ENCODE assay signal across 26 cellular contexts in the genomic region with DNA sequence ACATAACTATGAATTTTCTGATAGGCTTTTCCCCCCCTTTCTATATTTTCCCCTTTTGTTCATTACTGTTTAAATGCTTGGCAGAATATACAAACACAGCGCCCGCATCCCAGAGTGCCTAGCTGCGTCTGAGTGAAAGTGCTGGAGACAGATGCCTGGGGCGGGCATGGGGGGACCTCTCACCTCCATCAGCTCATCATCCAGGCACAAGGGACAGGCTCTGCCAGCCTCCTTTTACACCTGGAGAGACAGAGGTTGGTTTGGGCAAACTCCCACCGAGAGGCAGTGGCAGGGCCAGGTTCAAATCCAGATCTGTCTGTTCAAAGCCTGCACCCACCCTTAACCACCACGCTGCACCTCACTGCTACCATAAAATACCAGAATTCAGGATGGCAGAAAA.
DNase-seq lines count a peak whose midpoint lies in the region; ATAC-seq and TF ChIP-seq lines count a peak whose summit lies in the region.
"Had no signal": no experiment of that assay in that cellular context is flagged by ENCODE, and none has a peak within 500 bp of the region (broad histone marks: within the 10 kb centered on the region; RNA-seq: fewer than 3 reads in every experiment).

No MANE protein-coding gene starts in this region.

- no peak overlapping the region for H4K91ac ChIP-seq in neuronal stem cell (ENCODE audit: low read depth, low read length, poor library complexity)

- H3K36me3 Mint-ChIP-seq in CD14-positive monocyte: peaks cover 33 to 65% of the 10 kb centered on the region in 2 donors
- peaks cover 40% of the 10 kb centered on the region for H3K36me3 Mint-ChIP-seq in effector memory CD8-positive, alpha-beta T cell (ENCODE audit: insufficient read depth)

- DNase-seq in CD14-positive monocyte (ENCODE audit: low spot score): no peak
- no peak for DNase-seq in DND-41
- no peak for DNase-seq in effector memory CD8-positive, alpha-beta T cell
- no peak for DNase-seq in neuronal stem cell (ENCODE audit: low spot score)
- DNase-seq in ureter (ENCODE audit: low spot score): no peak
- DNase-seq in NCI-H226: no peak
- DNase-seq in NK-92 (lab: John Stamatoyannopoulos, UW; ENCODE audit: unreplicated experiment): no peak
- no peak for DNase-seq in mesenteric fat pad (ENCODE audit: low spot score)
- DNase-seq: activated CD4-positive, alpha-beta T cell treated with anti-CD3 and anti-CD28 coated beads for 1 hour; activated naive CD4-positive, alpha-beta T cell treated with anti-CD3 and anti-CD28 coated beads, Interleukin-2, amount 50 U/mL, for 16 hours; activated T-cell treated with anti-CD3 and anti-CD28 coated beads, Interleukin-2, amount 50 U/mL, for 48 hours; COR-L47; DMS79; erythroblast; foreskin keratinocyte; hippocampal formation; mesenchymal stem cell; MG63; NCI-H1436; NCI-H2171; sigmoid colon had no signal

- H3K79me1 ChIP-seq in neuronal stem cell (ENCODE audit: low read depth, low read length): peaks cover 9% of the 10 kb centered on the region

- H2BK12ac ChIP-seq in neuronal stem cell (ENCODE audit: low read length): no peak overlapping the region

- H3K4me1 ChIP-seq in DND-41 (ENCODE audit: insufficient read depth, low read length): peaks cover 87% of the 10 kb centered on the region
- H3K4me1 ChIP-seq in neuronal stem cell (ENCODE audit: control insufficient read depth in 2 of 2, insufficient read depth in 1 of 2, low read depth in 1 of 2, low read length in 2 of 2): peaks cover 29 to 43% of the 10 kb centered on the region in 2 donors
- H3K4me1 ChIP-seq: foreskin keratinocyte had no signal

- ATAC-seq in DND-41 (ENCODE audit: insufficient read depth, low read depth): no peak
- ATAC-seq in effector memory CD8-positive, alpha-beta T cell (replicated peaks): no peak
- ATAC-seq: foreskin keratinocyte, GM12878, HCT116 had no signal

- H3K14ac ChIP-seq in neuronal stem cell (ENCODE audit: low read length): no peak overlapping the region

- H3K23ac ChIP-seq in neuronal stem cell (ENCODE audit: low read depth, low read length, poor library complexity): no peak overlapping the region

- H4K20me1 ChIP-seq in DND-41 (ENCODE audit: insufficient read depth, low read length): peaks cover 6% of the 10 kb centered on the region

- H3K4me1 Mint-ChIP-seq in CD14-positive monocyte: peaks cover 81% of the 10 kb centered on the region
- peaks cover 71 to 76% of the 10 kb centered on the region in 2 donors for H3K4me1 Mint-ChIP-seq in effector memory CD8-positive, alpha-beta T cell (ENCODE audit: low read depth in 2 of 2)

- peaks cover 0 to 2% (median 1%) of the 10 kb centered on the region in 3 donors for H3K27me3 Mint-ChIP-seq in CD14-positive monocyte (ENCODE audit: low read depth in 3 of 3)
- no peaks in the 10 kb centered on the region for H3K27me3 Mint-ChIP-seq in effector memory CD8-positive, alpha-beta T cell

- H2BK15ac ChIP-seq in neuronal stem cell (ENCODE audit: low read length): peak overlapping the region; percentile 87

- H3K27ac ChIP-seq in DND-41 (ENCODE audit: low read length): peak overlapping the region; percentile 99
- H3K27ac ChIP-seq in neuronal stem cell (replicated peaks; ENCODE audit: low read length): no peak overlapping the region
- H3K27ac ChIP-seq: cardiac muscle cell, foreskin keratinocyte, thoracic aorta had no signal

- H3K4me3 Mint-ChIP-seq in CD14-positive monocyte: no peak overlapping the region
- peak overlapping the region in 1 of 2 donors; percentile 87 for H3K4me3 Mint-ChIP-seq in effector memory CD8-positive, alpha-beta T cell
- H3K4me3 Mint-ChIP-seq: nephron had no signal

- no peak overlapping the region for H4K8ac ChIP-seq in neuronal stem cell (ENCODE audit: low read depth, low read length)

- H3K18ac ChIP-seq in neuronal stem cell (ENCODE audit: low read length): peak overlapping the region; percentile 55

- H3K4me2 ChIP-seq in DND-41 (ENCODE audit: insufficient read depth, low read length): no peak overlapping the region
- H3K4me2 ChIP-seq in neuronal stem cell (ENCODE audit: insufficient read depth, low read length, poor library complexity, severe bottlenecking): no peak overlapping the region

- no peak overlapping the region for H2BK5ac ChIP-seq in neuronal stem cell (ENCODE audit: low read length)

- H3K36me3 ChIP-seq in DND-41 (ENCODE audit: insufficient read depth, low read length) (peaks cover 85% of the 10 kb centered on the region), neuronal stem cell (replicated peaks in 1 of 2; ENCODE audit: control insufficient read depth in 2 of 2, insufficient read depth in 2 of 2, low read length in 2 of 2) (peaks cover 2 to 10% of the 10 kb centered on the region in 2 donors)
- H3K36me3 ChIP-seq: cardiac muscle cell, MG63, sigmoid colon, thoracic aorta had no signal

- peaks cover 99% of the 10 kb centered on the region for H3K79me2 ChIP-seq in DND-41 (ENCODE audit: insufficient read depth, low read length)

- intact Hi-C loops in CD14-positive monocyte (cut with micrococcal nuclease): loop anchor here (2.0 to 10.0 kb wide), 4 partner anchors 43 to 275 kb away; a partner anchor contains a TSS

- H2AK5ac ChIP-seq in neuronal stem cell (ENCODE audit: low read depth, low read length): peak overlapping the region; percentile 86

- H2AFZ ChIP-seq in DND-41 (ENCODE audit: low read depth, low read length) (no peak overlapping the region), neuronal stem cell (ENCODE audit: low read length) (no peak overlapping the region)

- TF ChIP-seq CTCF in CD14-positive monocyte (IDR thresholded peaks at IDR 0.05) (no peak), DND-41 (IDR thresholded peaks at IDR 0.05; ENCODE audit: borderline replicate concordance, extremely low read depth, low read length, poor library complexity, severe bottlenecking) (no peak)

- no peak overlapping the region for H2BK120ac ChIP-seq in neuronal stem cell (ENCODE audit: low read depth, low read length)

- peaks cover under 1 to 12% (median 6%) of the 10 kb centered on the region in 7 donors for H3K9me3 Mint-ChIP-seq in CD14-positive monocyte
- no peaks in the 10 kb centered on the region for H3K9me3 Mint-ChIP-seq in effector memory CD8-positive, alpha-beta T cell
- H3K9me3 Mint-ChIP-seq: nephron had no signal

- WGBS in neuronal stem cell (ENCODE audit: extremely low coverage in 2 of 2, insufficient read length in 2 of 2, insufficient replicate concordance in 1 of 2), 2 donors: no CpG with 5 or more reads among the region's 6 CpGs

- no peaks in the 10 kb centered on the region for H3K27me3 ChIP-seq in DND-41 (ENCODE audit: insufficient read depth, low read length, poor library complexity)
- H3K27me3 ChIP-seq in neuronal stem cell (ENCODE audit: control insufficient read depth in 3 of 3, insufficient read depth in 3 of 3, low read depth in 1 of 3, low read length in 3 of 3): no peaks in the 10 kb centered on the region
- H3K27me3 ChIP-seq: cardiac muscle cell, foreskin keratinocyte, MG63, sigmoid colon had no signal

- peaks cover 2% of the 10 kb centered on the region for H3K9me3 ChIP-seq in DND-41 (ENCODE audit: insufficient read depth, low read length, severe bottlenecking)
- H3K9me3 ChIP-seq in neuronal stem cell (replicated peaks in 1 of 2; ENCODE audit: control insufficient read depth in 2 of 2, insufficient read depth in 1 of 2, low read depth in 1 of 2, low read length in 2 of 2): no peaks in the 10 kb centered on the region
- H3K9me3 ChIP-seq: MG63, sigmoid colon, thoracic aorta had no signal

- H3K27ac Mint-ChIP-seq in CD14-positive monocyte: peak overlapping the region; percentile 70 to 99 (median 98)
- peak overlapping the region; percentile 99 to 100 for H3K27ac Mint-ChIP-seq in effector memory CD8-positive, alpha-beta T cell
- H3K27ac Mint-ChIP-seq: nephron had no signal

- H3K9ac ChIP-seq in DND-41 (ENCODE audit: low read depth, low read length) (peak overlapping the region; percentile 40; the same call in 1 of the 2 replicates), neuronal stem cell (ENCODE audit: low read depth, low read length, poor library complexity) (no peak overlapping the region)

- no peak overlapping the region for H3K4ac ChIP-seq in neuronal stem cell (ENCODE audit: low read length)

- H3K4me3 ChIP-seq in DND-41 (ENCODE audit: low read depth in 1 of 2, low read length in 2 of 2) (no peak overlapping the region), neuronal stem cell (ENCODE audit: low read length in 2 of 2) (no peak overlapping the region)
- H3K4me3 ChIP-seq: cardiac muscle cell, GM12878, MG63, sigmoid colon, thoracic aorta had no signal
